Comparison of ENCODE assay signal across 1 cellular context in genomic region chr17:29760771-29761682, GRCh38.
TF ChIP-seq lines count a peak whose summit lies in the region.

No MANE protein-coding gene starts in this region.

TF ChIP-seq in HepG2, 621 proteins besides CTCF, POLR2A, EP300 and RAD21 (continued from another document and continues in another):
- TF ChIP-seq, protein P1, sequence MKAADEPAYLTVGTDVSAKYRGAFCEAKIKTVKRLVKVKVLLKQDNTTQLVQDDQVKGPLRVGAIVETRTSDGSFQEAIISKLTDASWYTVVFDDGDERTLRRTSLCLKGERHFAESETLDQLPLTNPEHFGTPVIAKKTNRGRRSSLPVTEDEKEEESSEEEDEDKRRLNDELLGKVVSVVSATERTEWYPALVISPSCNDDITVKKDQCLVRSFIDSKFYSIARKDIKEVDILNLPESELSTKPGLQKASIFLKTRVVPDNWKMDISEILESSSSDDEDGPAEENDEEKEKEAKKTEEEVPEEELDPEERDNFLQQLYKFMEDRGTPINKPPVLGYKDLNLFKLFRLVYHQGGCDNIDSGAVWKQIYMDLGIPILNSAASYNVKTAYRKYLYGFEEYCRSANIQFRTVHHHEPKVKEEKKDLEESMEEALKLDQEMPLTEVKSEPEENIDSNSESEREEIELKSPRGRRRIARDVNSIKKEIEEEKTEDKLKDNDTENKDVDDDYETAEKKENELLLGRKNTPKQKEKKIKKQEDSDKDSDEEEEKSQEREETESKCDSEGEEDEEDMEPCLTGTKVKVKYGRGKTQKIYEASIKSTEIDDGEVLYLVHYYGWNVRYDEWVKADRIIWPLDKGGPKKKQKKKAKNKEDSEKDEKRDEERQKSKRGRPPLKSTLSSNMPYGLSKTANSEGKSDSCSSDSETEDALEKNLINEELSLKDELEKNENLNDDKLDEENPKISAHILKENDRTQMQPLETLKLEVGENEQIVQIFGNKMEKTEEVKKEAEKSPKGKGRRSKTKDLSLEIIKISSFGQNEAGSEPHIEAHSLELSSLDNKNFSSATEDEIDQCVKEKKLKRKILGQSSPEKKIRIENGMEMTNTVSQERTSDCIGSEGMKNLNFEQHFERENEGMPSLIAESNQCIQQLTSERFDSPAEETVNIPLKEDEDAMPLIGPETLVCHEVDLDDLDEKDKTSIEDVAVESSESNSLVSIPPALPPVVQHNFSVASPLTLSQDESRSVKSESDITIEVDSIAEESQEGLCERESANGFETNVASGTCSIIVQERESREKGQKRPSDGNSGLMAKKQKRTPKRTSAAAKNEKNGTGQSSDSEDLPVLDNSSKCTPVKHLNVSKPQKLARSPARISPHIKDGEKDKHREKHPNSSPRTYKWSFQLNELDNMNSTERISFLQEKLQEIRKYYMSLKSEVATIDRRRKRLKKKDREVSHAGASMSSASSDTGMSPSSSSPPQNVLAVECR (CRISPR knock-in tag; IDR thresholded peaks at IDR 0.05; ENCODE audit: borderline replicate concordance) = peak; percentile 61; the same call in 1 of the 2 replicates
- no peak for TF ChIP-seq SP1 (IDR thresholded peaks at IDR 0.05)
- peak; percentile 42; the same call in 1 of the 2 replicates for TF ChIP-seq SP1 (CRISPR knock-in tag; IDR thresholded peaks at IDR 0.05)
- TF ChIP-seq NFATC3 (CRISPR knock-in tag; IDR thresholded peaks at IDR 0.05) = no peak
- no peak for TF ChIP-seq NR3C1 (CRISPR knock-in tag; IDR thresholded peaks at IDR 0.05)
- peak; percentile 66; the same call in 1 of the 2 replicates for TF ChIP-seq ZNF839 (CRISPR knock-in tag; IDR thresholded peaks at IDR 0.05; ENCODE audit: borderline replicate concordance)
- TF ChIP-seq ZNF800 (CRISPR knock-in tag; IDR thresholded peaks at IDR 0.05) = peak; percentile 85
- TF ChIP-seq MZF1 (CRISPR knock-in tag; IDR thresholded peaks at IDR 0.05; ENCODE audit: borderline replicate concordance) = no peak
- no peak for TF ChIP-seq ZFP41 (CRISPR knock-in tag; IDR thresholded peaks at IDR 0.05; ENCODE audit: borderline replicate concordance)
- no peak for TF ChIP-seq ZBTB8A (CRISPR knock-in tag; IDR thresholded peaks at IDR 0.05; ENCODE audit: borderline replicate concordance, low read depth)
- TF ChIP-seq ZNF691 (CRISPR knock-in tag; IDR thresholded peaks at IDR 0.05; ENCODE audit: borderline replicate concordance, low read depth) = peak; percentile 84; the same call in 1 of the 2 replicates
- TF ChIP-seq RELA (CRISPR knock-in tag; IDR thresholded peaks at IDR 0.05) = no peak
- TF ChIP-seq ZNF274 (CRISPR knock-in tag; IDR thresholded peaks at IDR 0.05) = peak; percentile 75; the same call in 1 of the 2 replicates
- peak; percentile 60 for TF ChIP-seq HNF4G (IDR thresholded peaks at IDR 0.05; ENCODE audit: borderline replicate concordance, low read depth, low read length)
- TF ChIP-seq HNF4G (CRISPR knock-in tag; IDR thresholded peaks at IDR 0.05; ENCODE audit: borderline replicate concordance, low read depth) = 0 out of 2 replicates have a peak, but pooled peaks have one; percentile 40
- 0 out of 2 replicates have a peak, but pooled peaks have one; percentile 50 for TF ChIP-seq RBAK (CRISPR knock-in tag; IDR thresholded peaks at IDR 0.05)
- TF ChIP-seq, protein P2, sequence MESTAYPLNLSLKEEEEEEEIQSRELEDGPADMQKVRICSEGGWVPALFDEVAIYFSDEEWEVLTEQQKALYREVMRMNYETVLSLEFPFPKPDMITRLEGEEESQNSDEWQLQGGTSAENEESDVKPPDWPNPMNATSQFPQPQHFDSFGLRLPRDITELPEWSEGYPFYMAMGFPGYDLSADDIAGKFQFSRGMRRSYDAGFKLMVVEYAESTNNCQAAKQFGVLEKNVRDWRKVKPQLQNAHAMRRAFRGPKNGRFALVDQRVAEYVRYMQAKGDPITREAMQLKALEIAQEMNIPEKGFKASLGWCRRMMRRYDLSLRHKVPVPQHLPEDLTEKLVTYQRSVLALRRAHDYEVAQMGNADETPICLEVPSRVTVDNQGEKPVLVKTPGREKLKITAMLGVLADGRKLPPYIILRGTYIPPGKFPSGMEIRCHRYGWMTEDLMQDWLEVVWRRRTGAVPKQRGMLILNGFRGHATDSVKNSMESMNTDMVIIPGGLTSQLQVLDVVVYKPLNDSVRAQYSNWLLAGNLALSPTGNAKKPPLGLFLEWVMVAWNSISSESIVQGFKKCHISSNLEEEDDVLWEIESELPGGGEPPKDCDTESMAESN (CRISPR knock-in tag; conservative IDR thresholded peaks at IDR 0.05) = peak; percentile 75; the same call in 1 of the 2 replicates
- TF ChIP-seq TAF1 (CRISPR knock-in tag; IDR thresholded peaks at IDR 0.05) = peak; percentile 60
- TF ChIP-seq MAFG (CRISPR knock-in tag; IDR thresholded peaks at IDR 0.05) = no peak
- TF ChIP-seq SNAPC2 (CRISPR knock-in tag; IDR thresholded peaks at IDR 0.05) = peak; percentile 30; the same call in 1 of the 2 replicates
- peak; percentile 29; the same call in 1 of the 2 replicates for TF ChIP-seq TBX2 (CRISPR knock-in tag; IDR thresholded peaks at IDR 0.05; ENCODE audit: borderline replicate concordance)
- peak; percentile 70; the same call in 1 of the 2 replicates for TF ChIP-seq ZSCAN25 (CRISPR knock-in tag; IDR thresholded peaks at IDR 0.05)
- TF ChIP-seq GMEB2 (CRISPR knock-in tag; IDR thresholded peaks at IDR 0.05; ENCODE audit: low read depth) = no peak
- TF ChIP-seq KDM6A (CRISPR knock-in tag; IDR thresholded peaks at IDR 0.05; ENCODE audit: low read depth) = no peak
- peak; percentile 65; the same call in 1 of the 2 replicates for TF ChIP-seq KDM2A (CRISPR knock-in tag; IDR thresholded peaks at IDR 0.05; ENCODE audit: borderline replicate concordance, low read depth)
- TF ChIP-seq MYC (CRISPR knock-in tag; IDR thresholded peaks at IDR 0.05; ENCODE audit: borderline replicate concordance) = peak; percentile 92
- TF ChIP-seq ZNF552 (CRISPR knock-in tag; IDR thresholded peaks at IDR 0.05; ENCODE audit: borderline replicate concordance) = 0 out of 2 replicates have a peak, but pooled peaks have one; percentile 42
- peak; percentile 86 for TF ChIP-seq KDM5B (CRISPR knock-in tag; IDR thresholded peaks at IDR 0.05; ENCODE audit: borderline replicate concordance)
- TF ChIP-seq ZNF772 (CRISPR knock-in tag; IDR thresholded peaks at IDR 0.05) = no peak
- no peak for TF ChIP-seq TCF7 (IDR thresholded peaks at IDR 0.05; ENCODE audit: low read depth)
- TF ChIP-seq ZNF879 (CRISPR knock-in tag; IDR thresholded peaks at IDR 0.05) = no peak
- TF ChIP-seq, protein P3, sequence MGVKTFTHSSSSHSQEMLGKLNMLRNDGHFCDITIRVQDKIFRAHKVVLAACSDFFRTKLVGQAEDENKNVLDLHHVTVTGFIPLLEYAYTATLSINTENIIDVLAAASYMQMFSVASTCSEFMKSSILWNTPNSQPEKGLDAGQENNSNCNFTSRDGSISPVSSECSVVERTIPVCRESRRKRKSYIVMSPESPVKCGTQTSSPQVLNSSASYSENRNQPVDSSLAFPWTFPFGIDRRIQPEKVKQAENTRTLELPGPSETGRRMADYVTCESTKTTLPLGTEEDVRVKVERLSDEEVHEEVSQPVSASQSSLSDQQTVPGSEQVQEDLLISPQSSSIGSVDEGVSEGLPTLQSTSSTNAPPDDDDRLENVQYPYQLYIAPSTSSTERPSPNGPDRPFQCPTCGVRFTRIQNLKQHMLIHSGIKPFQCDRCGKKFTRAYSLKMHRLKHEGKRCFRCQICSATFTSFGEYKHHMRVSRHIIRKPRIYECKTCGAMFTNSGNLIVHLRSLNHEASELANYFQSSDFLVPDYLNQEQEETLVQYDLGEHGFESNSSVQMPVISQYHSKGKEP (CRISPR knock-in tag; IDR thresholded peaks at IDR 0.05) = no peak
- TF ChIP-seq RFX3 (CRISPR knock-in tag; IDR thresholded peaks at IDR 0.05) = no peak
- peak; percentile 64; the same call in 1 of the 2 replicates for TF ChIP-seq ARHGAP35 (CRISPR knock-in tag; IDR thresholded peaks at IDR 0.05; ENCODE audit: borderline replicate concordance)
- TF ChIP-seq TMF1 (CRISPR knock-in tag; IDR thresholded peaks at IDR 0.05; ENCODE audit: low read depth) = peak; percentile 89
- TF ChIP-seq PHF5A (CRISPR knock-in tag; IDR thresholded peaks at IDR 0.05; ENCODE audit: low read depth, unreplicated experiment) = no peak
- peak; percentile 51; the same call in 1 of the 2 replicates for TF ChIP-seq EEA1 (CRISPR knock-in tag; IDR thresholded peaks at IDR 0.05; ENCODE audit: borderline replicate concordance)
- peak; percentile 85 for TF ChIP-seq CHD2 (IDR thresholded peaks at IDR 0.05; ENCODE audit: low read depth, low read length)
- TF ChIP-seq ZBTB7B (CRISPR knock-in tag; IDR thresholded peaks at IDR 0.05) = no peak; the same call in 1 of the 2 replicates
- peak; percentile 74; the same call in 1 of the 2 replicates for TF ChIP-seq HOXA3 (CRISPR knock-in tag; IDR thresholded peaks at IDR 0.05)
- TF ChIP-seq, protein P4, sequence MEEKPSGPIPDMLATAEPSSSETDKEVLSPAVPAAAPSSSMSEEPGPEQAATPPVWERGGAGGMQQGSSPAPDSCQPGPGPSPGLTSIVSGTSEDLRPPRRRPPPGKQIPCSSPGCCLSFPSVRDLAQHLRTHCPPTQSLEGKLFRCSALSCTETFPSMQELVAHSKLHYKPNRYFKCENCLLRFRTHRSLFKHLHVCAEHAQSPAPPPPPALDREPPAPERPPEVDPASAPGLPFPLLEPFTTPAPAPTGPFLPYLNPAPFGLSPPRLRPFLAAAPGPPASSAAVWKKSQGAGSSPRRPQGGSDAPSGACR (CRISPR knock-in tag; IDR thresholded peaks at IDR 0.05) = no peak
- TF ChIP-seq, protein P5, sequence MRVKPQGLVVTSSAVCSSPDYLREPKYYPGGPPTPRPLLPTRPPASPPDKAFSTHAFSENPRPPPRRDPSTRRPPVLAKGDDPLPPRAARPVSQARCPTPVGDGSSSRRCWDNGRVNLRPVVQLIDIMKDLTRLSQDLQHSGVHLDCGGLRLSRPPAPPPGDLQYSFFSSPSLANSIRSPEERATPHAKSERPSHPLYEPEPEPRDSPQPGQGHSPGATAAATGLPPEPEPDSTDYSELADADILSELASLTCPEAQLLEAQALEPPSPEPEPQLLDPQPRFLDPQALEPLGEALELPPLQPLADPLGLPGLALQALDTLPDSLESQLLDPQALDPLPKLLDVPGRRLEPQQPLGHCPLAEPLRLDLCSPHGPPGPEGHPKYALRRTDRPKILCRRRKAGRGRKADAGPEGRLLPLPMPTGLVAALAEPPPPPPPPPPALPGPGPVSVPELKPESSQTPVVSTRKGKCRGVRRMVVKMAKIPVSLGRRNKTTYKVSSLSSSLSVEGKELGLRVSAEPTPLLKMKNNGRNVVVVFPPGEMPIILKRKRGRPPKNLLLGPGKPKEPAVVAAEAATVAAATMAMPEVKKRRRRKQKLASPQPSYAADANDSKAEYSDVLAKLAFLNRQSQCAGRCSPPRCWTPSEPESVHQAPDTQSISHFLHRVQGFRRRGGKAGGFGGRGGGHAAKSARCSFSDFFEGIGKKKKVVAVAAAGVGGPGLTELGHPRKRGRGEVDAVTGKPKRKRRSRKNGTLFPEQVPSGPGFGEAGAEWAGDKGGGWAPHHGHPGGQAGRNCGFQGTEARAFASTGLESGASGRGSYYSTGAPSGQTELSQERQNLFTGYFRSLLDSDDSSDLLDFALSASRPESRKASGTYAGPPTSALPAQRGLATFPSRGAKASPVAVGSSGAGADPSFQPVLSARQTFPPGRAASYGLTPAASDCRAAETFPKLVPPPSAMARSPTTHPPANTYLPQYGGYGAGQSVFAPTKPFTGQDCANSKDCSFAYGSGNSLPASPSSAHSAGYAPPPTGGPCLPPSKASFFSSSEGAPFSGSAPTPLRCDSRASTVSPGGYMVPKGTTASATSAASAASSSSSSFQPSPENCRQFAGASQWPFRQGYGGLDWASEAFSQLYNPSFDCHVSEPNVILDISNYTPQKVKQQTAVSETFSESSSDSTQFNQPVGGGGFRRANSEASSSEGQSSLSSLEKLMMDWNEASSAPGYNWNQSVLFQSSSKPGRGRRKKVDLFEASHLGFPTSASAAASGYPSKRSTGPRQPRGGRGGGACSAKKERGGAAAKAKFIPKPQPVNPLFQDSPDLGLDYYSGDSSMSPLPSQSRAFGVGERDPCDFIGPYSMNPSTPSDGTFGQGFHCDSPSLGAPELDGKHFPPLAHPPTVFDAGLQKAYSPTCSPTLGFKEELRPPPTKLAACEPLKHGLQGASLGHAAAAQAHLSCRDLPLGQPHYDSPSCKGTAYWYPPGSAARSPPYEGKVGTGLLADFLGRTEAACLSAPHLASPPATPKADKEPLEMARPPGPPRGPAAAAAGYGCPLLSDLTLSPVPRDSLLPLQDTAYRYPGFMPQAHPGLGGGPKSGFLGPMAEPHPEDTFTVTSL (CRISPR knock-in tag; IDR thresholded peaks at IDR 0.05; ENCODE audit: borderline replicate concordance) = no peak
- TF ChIP-seq NONO (IDR thresholded peaks at IDR 0.05) = no peak
- peak; percentile 65; the same call in 1 of the 2 replicates for TF ChIP-seq NONO (CRISPR knock-in tag; conservative IDR thresholded peaks at IDR 0.05)
- no peak for TF ChIP-seq ZNF30 (CRISPR knock-in tag; IDR thresholded peaks at IDR 0.05)
- TF ChIP-seq HDAC1 (CRISPR knock-in tag; IDR thresholded peaks at IDR 0.05) = peak; percentile 78
- no peak for TF ChIP-seq ZFP36 (IDR thresholded peaks at IDR 0.05; ENCODE audit: borderline replicate concordance, low read depth, low read length, partially characterized antibody)
